Comparison of ENCODE assay signal across 26 cellular contexts in the genomic region with DNA sequence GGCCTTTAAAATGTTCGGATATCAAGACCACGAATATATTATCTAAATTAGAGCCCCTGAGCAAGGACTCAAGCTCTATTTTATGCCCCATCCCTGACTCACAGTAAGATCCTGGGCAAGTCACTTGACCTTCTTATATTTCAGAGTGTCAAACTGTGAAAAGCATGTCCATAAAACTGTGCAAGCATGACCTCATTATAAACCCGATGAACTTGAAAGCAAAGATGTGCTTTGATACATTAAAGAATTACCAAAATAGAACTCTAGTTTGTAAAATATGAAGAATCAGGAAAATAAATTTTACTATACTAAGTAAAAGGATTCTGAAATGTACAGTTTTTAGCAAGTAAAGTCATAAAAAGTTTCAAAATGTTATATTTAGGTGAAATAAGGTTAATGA.
"Had no signal": no experiment of that assay in that cellular context is flagged by ENCODE, and none has a peak within 500 bp of the region (broad histone marks: within the 10 kb centered on the region; RNA-seq: fewer than 3 reads in every experiment).

No MANE protein-coding gene starts in this region.

- H3K27ac ChIP-seq: hepatocyte, left lung, lower lobe of right lung, ovary, prostate gland, skin epidermis, stomach, testis, upper lobe of right lung had no signal

- H3K4me3 ChIP-seq: hepatocyte, left lung, lower lobe of right lung, ovary, prostate gland, skin epidermis, stomach, testis, tibial artery, upper lobe of right lung had no signal

- ATAC-seq: left colon; left lung; lower lobe of right lung; naive thymus-derived CD8-positive, alpha-beta T cell; right cardiac atrium; sciatic nerve; stimulated activated naive B cell treated with anti-CD40 and anti-IgM and Interleukin-4, amounts not matched to agents 10 μg/mL and 1 μg/mL and 100 μg/mL, for 72 hours; stimulated activated naive CD8-positive, alpha-beta T cell treated with anti-CD3 and anti-CD28 coated beads, Interleukin-15, Interleukin-2, amounts not matched to agents 100 U/mL and 50 U/mL, for 24 hours; upper lobe of right lung had no signal

- H3K4me3 Mint-ChIP-seq: naive thymus-derived CD8-positive, alpha-beta T cell; nephron progenitor cell; stimulated activated naive B cell treated with anti-CD40 and anti-IgM and Interleukin-4, amounts not matched to agents 10 μg/mL and 1 μg/mL and 100 μg/mL, for 72 hours had no signal

- H3K9me3 ChIP-seq: left lung, lower lobe of right lung, ovary, prostate gland, stomach, testis, tibial artery, upper lobe of right lung had no signal

- DNase-seq: left colon; left lung; lower lobe of right lung; mammary epithelial cell; mesenchymal stem cell; naive thymus-derived CD8-positive, alpha-beta T cell; nephron progenitor cell; ovary; posterior cingulate gyrus; retina; right cardiac atrium; stimulated activated CD4-positive, alpha-beta T cell treated with anti-CD3 and anti-CD28 coated beads, Interleukin-12 subunit alpha, Interleukin-12 subunit beta, amount 100 ng/mL, for 4 hours; stimulated activated CD4-positive, alpha-beta T cell treated with anti-CD3 and anti-CD28 coated beads, Interleukin-15, amount 100 ng/mL, for 24 hours; stimulated activated CD4-positive, alpha-beta T cell treated with anti-CD3 and anti-CD28 coated beads, Interleukin-2, amount 100 ng/mL, for 24 hours; stimulated activated CD4-positive, alpha-beta T cell treated with anti-CD3 and anti-CD28 coated beads, Interleukin-4, amount 100 ng/mL, for 1 hour; stimulated activated naive B cell treated with anti-CD40 and anti-IgM and Interleukin-4, amounts not matched to agents 10 μg/mL and 1 μg/mL and 100 μg/mL, for 72 hours; stimulated activated naive CD8-positive, alpha-beta T cell treated with anti-CD3 and anti-CD28 coated beads, Interleukin-15, Interleukin-2, amounts not matched to agents 100 U/mL and 50 U/mL, for 24 hours; stomach; testis; tibial artery; trophoblast cell; upper lobe of right lung had no signal

- H3K27me3 Mint-ChIP-seq: naive thymus-derived CD8-positive, alpha-beta T cell had no signal

- H3K27me3 ChIP-seq: hepatocyte, left lung, ovary, stomach, testis, tibial artery, upper lobe of right lung had no signal

- H3K27ac Mint-ChIP-seq: naive thymus-derived CD8-positive, alpha-beta T cell; nephron progenitor cell; stimulated activated naive B cell treated with anti-CD40 and anti-IgM and Interleukin-4, amounts not matched to agents 10 μg/mL and 1 μg/mL and 100 μg/mL, for 72 hours had no signal

- H3K4me1 ChIP-seq: testis had no signal

- H3K9me3 Mint-ChIP-seq: stimulated activated naive B cell treated with anti-CD40 and anti-IgM and Interleukin-4, amounts not matched to agents 10 μg/mL and 1 μg/mL and 100 μg/mL, for 72 hours had no signal

- H3K36me3 ChIP-seq: left lung, lower lobe of right lung, ovary, prostate gland, stomach, tibial artery, upper lobe of right lung had no signal
